In the genomic region with DNA sequence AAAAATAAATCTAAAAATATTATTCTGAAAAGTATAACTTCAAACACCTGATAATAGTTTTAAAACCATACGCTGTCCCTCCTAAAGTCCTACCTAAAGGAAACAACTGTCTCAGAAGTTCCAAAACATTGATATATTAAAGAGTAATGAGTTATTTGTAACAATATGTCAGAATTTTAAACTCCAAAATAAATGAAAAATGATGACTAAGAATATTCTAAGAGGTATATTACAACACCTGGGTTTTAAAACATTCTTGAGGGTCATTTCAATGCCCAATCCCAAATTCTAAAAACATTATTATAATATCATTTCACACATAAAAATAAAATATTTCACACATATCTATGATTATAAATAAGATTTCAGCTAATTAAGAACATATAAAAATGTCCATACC, we compare ENCODE assay signal across 15 cellular contexts. TPM values are rescaled to one million over a fixed set of nuclear protein-coding genes. Genes with fewer than 3 reads are reported as not detected.
DNase-seq lines count a peak whose midpoint lies in the region; FAIRE-seq and TF ChIP-seq lines count a peak whose summit lies in the region.
"Had no signal": no experiment of that assay in that cellular context is flagged by ENCODE, and none has a peak within 500 bp of the region (broad histone marks: within the 10 kb centered on the region; RNA-seq: fewer than 3 reads in every experiment).

No MANE protein-coding gene starts in this region.

- H3K27me3 ChIP-seq in suprapubic skin, result no peaks in the 10 kb centered on the region
- H3K27me3 ChIP-seq: BLaER1 treated with 17β-estradiol and CSF1 and Interleukin-3, amounts not matched to agents 10 nM and 100 nM had no signal

- no peak overlapping the region for H3K9ac ChIP-seq in kidney (ENCODE audit: low read length in 2 of 2)
- H3K9ac ChIP-seq: BLaER1 treated with 17β-estradiol and CSF1 and Interleukin-3, amounts not matched to agents 10 nM and 100 nM had no signal

- H3K27ac ChIP-seq in kidney (ENCODE audit: low read depth in 2 of 2, low read length in 2 of 2) (no peak overlapping the region), suprapubic skin (no peak overlapping the region)
- H3K27ac ChIP-seq: BLaER1 treated with 17β-estradiol and CSF1 and Interleukin-3, amounts not matched to agents 10 nM and 100 nM had no signal

- H3K4me1 ChIP-seq in kidney (ENCODE audit: control insufficient read depth in 1 of 2, insufficient read depth in 1 of 2, low read depth in 1 of 2, low read length in 2 of 2), result no peaks in the 10 kb centered on the region
- peaks cover 8% of the 10 kb centered on the region for H3K4me1 ChIP-seq in suprapubic skin

- TF ChIP-seq POLR2A in suprapubic skin (IDR thresholded peaks at IDR 0.05), result no peak

- 95% methylated on average over 1 of the region's 1 CpG for whole genome bisulfite sequencing in suprapubic skin

- TF ChIP-seq CTCF in kidney (IDR thresholded peaks at IDR 0.05; ENCODE audit: borderline replicate concordance, extremely low read depth, insufficient read depth) (no peak), suprapubic skin (IDR thresholded peaks at IDR 0.05) (no peak)

- no peak overlapping the region for H3K4me3 ChIP-seq in kidney (ENCODE audit: low read length in 2 of 2)
- no peak overlapping the region for H3K4me3 ChIP-seq in suprapubic skin
- H3K4me3 ChIP-seq: BLaER1 treated with 17β-estradiol and CSF1 and Interleukin-3, amounts not matched to agents 10 nM and 100 nM had no signal

- intact Hi-C loops in kidney (cut with DNase I), result no loop called here

- TF ChIP-seq EP300 in suprapubic skin (IDR thresholded peaks at IDR 0.05), result no peak

- H3K9me3 ChIP-seq in kidney (ENCODE audit: control insufficient read depth in 1 of 2, low read length in 2 of 2), result no peaks in the 10 kb centered on the region
- H3K9me3 ChIP-seq in suprapubic skin, result no peaks in the 10 kb centered on the region
- H3K9me3 ChIP-seq: BLaER1 treated with 17β-estradiol and CSF1 and Interleukin-3, amounts not matched to agents 10 nM and 100 nM had no signal

- FAIRE-seq in G401.6 (lab: Jason Lieb, UNC) (peak; percentile 59), TTC549 (lab: Jason Lieb, UNC) (peak; percentile 19), kidney (lab: Jason Lieb, UNC) (peak; percentile 45)
- FAIRE-seq: GM12891, GM19239, H1 had no signal

- DNase-seq in kidney (no peak), DMS79 (lab: John Stamatoyannopoulos, UW) (no peak), NCI-H69 (lab: John Stamatoyannopoulos, UW) (no peak), suprapubic skin (ENCODE audit: low spot score in 2 of 2) (no peak)
- DNase-seq: Calu3; CD8-positive, alpha-beta T cell; DND-41; EL; H9 had no signal

- H3K36me3 ChIP-seq in kidney (ENCODE audit: control insufficient read depth in 1 of 2, insufficient read depth in 2 of 2, low read length in 2 of 2), result peaks cover 8 to 28% of the 10 kb centered on the region in 2 donors
- peaks cover 28% of the 10 kb centered on the region for H3K36me3 ChIP-seq in suprapubic skin

RNA-seq across cellular contexts. Expression of a gene that starts 20.2 kb away (rescaled TPM):
- total RNA-seq in kidney (56.6 TPM), suprapubic skin (100 to 1,000 TPM in 1 of 4 donors, 10 to 100 TPM in 3; 44.7 to 100 (median 53.5) TPM)
- 12.3 TPM for polyA plus RNA-seq in kidney (ENCODE audit: insufficient read depth, low read depth, low replicate concordance)
